Comparison of ENCODE assay signal across 8 cellular contexts in the genomic region with DNA sequence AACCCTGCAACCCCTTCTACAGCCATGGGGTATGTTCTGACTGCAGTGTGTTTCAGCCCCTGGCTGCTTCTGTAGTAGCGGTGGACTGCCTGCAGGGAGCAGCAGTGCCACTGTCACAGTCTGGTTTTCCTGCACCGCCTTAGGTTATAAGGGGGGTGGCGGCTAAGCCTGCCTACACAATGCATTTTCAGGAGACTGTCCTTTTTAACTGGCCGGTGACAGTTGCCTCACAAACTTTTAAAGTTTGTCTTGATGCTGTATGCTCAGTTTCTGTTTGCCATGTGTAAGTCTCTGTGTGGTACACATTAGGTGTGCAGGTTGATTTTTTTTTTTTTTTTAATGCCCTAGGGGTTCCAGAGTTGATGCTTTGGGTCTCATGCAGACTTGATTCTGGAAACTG. TPM values are rescaled to one million over a fixed set of nuclear protein-coding genes. Genes with fewer than 3 reads are reported as not detected.
DNase-seq lines count a peak whose midpoint lies in the region; ATAC-seq and TF ChIP-seq lines count a peak whose summit lies in the region.

No MANE protein-coding gene starts in this region.

- ATAC-seq in HG03097 (IDR thresholded peaks at IDR 0.05; ENCODE audit: low FRiP score, unreplicated experiment) (peak; percentile 57), naive B cell (ENCODE audit: low read depth in 2 of 2) (peak; percentile 77 to 84)

- TF ChIP-seq CTCF in OCI-LY1 (IDR thresholded peaks at IDR 0.05; ENCODE audit: low read length), result peak; percentile 93

- peaks cover 39 to 48% (median 45%) of the 10 kb centered on the region in 3 donors for H3K4me1 Mint-ChIP-seq in naive B cell

- peaks cover 62% of the 10 kb centered on the region for H3K36me3 ChIP-seq in OCI-LY1 (ENCODE audit: insufficient read depth, low read length)

- no peaks in the 10 kb centered on the region for H3F3A ChIP-seq in OCI-LY1 (ENCODE audit: insufficient read depth, low read length)

- no peak overlapping the region for H3K27ac ChIP-seq in OCI-LY1 (ENCODE audit: low read depth, low read length, poor library complexity, severe bottlenecking)

- no peak overlapping the region for H3K4me3 ChIP-seq in OCI-LY1 (ENCODE audit: low read depth, low read length, poor library complexity, severe bottlenecking)

- H3K9ac ChIP-seq in OCI-LY1 (ENCODE audit: low read length), result no peak overlapping the region

- H3K9me2 ChIP-seq in OCI-LY1 (ENCODE audit: low read depth, low read length), result no peaks in the 10 kb centered on the region

- H3K79me2 ChIP-seq in OCI-LY1 (ENCODE audit: insufficient read depth, low read length), result no peaks in the 10 kb centered on the region

- no peaks in the 10 kb centered on the region for H4K20me1 ChIP-seq in OCI-LY1 (ENCODE audit: insufficient read depth, low read length)

- H3K4me1 ChIP-seq in OCI-LY1 (ENCODE audit: insufficient read depth, low read length, severe bottlenecking), result peaks cover 11% of the 10 kb centered on the region

- DNase-seq in NCI-H146 (lab: John Stamatoyannopoulos, UW), result peak; percentile 30
- no peak for DNase-seq in NCI-H146 treated with DMSO at 0.1 percent for 48 hours (lab: John Stamatoyannopoulos, UW; ENCODE audit: unreplicated experiment)
- DNase-seq in activated T-cell treated with anti-CD3 and anti-CD28 coated beads for 1 hour (ENCODE audit: low read depth), result peak; percentile 66
- peak; percentile 86 to 89 for DNase-seq in erythroblast (lab: John Stamatoyannopoulos, UW)
- DNase-seq in naive B cell, result peak; percentile 63
- DNase-seq in stimulated activated CD8-positive, alpha-beta memory T cell treated with anti-CD3 and anti-CD28 coated beads, Interleukin-7, amount 100 ng/mL, for 48 hours (ENCODE audit: extremely low read depth in 1 of 2, low read depth in 1 of 2), result peak; percentile 38 to 53

- H3K27me3 Mint-ChIP-seq in naive B cell, result no peaks in the 10 kb centered on the region

- no peak overlapping the region for H3K27ac Mint-ChIP-seq in naive B cell

- no peak overlapping the region for H3K4me2 ChIP-seq in OCI-LY1 (ENCODE audit: low read length)

- no peaks in the 10 kb centered on the region for H3K27me3 ChIP-seq in OCI-LY1 (ENCODE audit: insufficient read depth, low read length)

- H3K9me3 ChIP-seq in OCI-LY1 (ENCODE audit: low read length), result no peaks in the 10 kb centered on the region

- no peak for TF ChIP-seq POLR2A in erythroblast (IDR thresholded peaks at IDR 0.05; ENCODE audit: low read length)

- no peaks in the 10 kb centered on the region for H3K9me3 Mint-ChIP-seq in naive B cell

- peaks cover 0 to 8% of the 10 kb centered on the region in 2 donors for H3K36me3 Mint-ChIP-seq in naive B cell

- H2AFZ ChIP-seq in OCI-LY1 (ENCODE audit: low read length), result no peak overlapping the region

- peak overlapping the region in 1 of 8 donors; percentile 30 for H3K4me3 Mint-ChIP-seq in naive B cell

RNA-seq across cellular contexts. Expression of gene NUP214, which starts 53.0 kb away (rescaled TPM):
- 10 to 100 TPM in 5 of 6 donors, 1 to 10 TPM in 1; 8.8 to 27.6 (median 18.3) TPM for polyA plus RNA-seq in naive B cell (ENCODE audit: low read depth in 6 of 6)
